In the genomic region with DNA sequence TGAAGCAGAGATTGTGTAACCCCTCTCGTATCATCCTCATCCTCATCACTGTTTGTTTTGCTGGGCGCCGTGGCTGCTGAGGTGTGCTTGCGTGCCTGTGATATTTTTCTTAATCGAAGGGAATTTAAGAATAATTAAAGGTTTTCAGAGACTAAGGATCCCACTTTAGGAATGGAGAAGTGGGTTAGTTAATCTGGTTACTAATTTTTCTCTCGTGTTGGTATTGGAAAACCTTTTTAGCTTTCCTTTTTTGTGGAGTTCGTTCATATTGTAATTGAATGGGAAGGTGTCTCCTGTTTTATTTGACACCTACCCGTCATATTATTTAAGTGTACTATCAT, we compare ENCODE assay signal across 8 cellular contexts. TPM values are rescaled to one million over a fixed set of nuclear protein-coding genes. Genes with fewer than 3 reads are reported as not detected.
DNase-seq lines count a peak whose midpoint lies in the region; ATAC-seq and TF ChIP-seq lines count a peak whose summit lies in the region.

No MANE protein-coding gene starts in this region.

- H3K79me2 ChIP-seq in Loucy (ENCODE audit: insufficient read depth, low read length), result peaks cover 44% of the 10 kb centered on the region

- DNase-seq in COLO829 (ENCODE audit: low spot score) (peak; percentile 27), choroid plexus epithelial cell (ENCODE audit: low read depth) (no peak), naive B cell (no peak), kidney glomerular epithelial cell (lab: John Stamatoyannopoulos, UW) (no peak), OCI-M2 (lab: John Stamatoyannopoulos, UW; ENCODE audit: unreplicated experiment) (no peak), Kasumi-1 (lab: John Stamatoyannopoulos, UW) (no peak)

- peak overlapping the region; percentile 97 for H3K4me2 ChIP-seq in Loucy (ENCODE audit: low read depth, low read length, poor library complexity, severe bottlenecking)

- peak overlapping the region; percentile 89 for H3K4me3 ChIP-seq in Loucy (ENCODE audit: low read length, poor library complexity, severe bottlenecking)
- H3K4me3 ChIP-seq in choroid plexus epithelial cell (ENCODE audit: low read depth, low read length), result peak overlapping the region; percentile 78

- H3K9me3 ChIP-seq in Loucy (ENCODE audit: insufficient read depth, low read depth, low read length), result no peaks in the 10 kb centered on the region

- peaks cover 2% of the 10 kb centered on the region; the same call in 1 of the 2 replicates for H3K36me3 ChIP-seq in Loucy (ENCODE audit: insufficient read depth, low read length)

- no peaks in the 10 kb centered on the region for H3F3A ChIP-seq in Loucy (ENCODE audit: low read depth)

- no peaks in the 10 kb centered on the region for H3K9me2 ChIP-seq in Loucy (replicated peaks; ENCODE audit: low read depth, low read length)

- H3K9ac ChIP-seq in Loucy (ENCODE audit: low read depth, low read length, poor library complexity, severe bottlenecking), result peak overlapping the region; percentile 63

- H3K36me3 Mint-ChIP-seq in naive B cell, result peaks cover under 1 to 9% of the 10 kb centered on the region in 2 donors

- H3K9me3 Mint-ChIP-seq in naive B cell, result no peaks in the 10 kb centered on the region

- no peaks in the 10 kb centered on the region for H3K27me3 ChIP-seq in Loucy (ENCODE audit: insufficient read depth, low read length, poor library complexity, severe bottlenecking)

- peaks cover 19 to 27% (median 23%) of the 10 kb centered on the region in 3 donors for H3K4me1 Mint-ChIP-seq in naive B cell

- peak overlapping the region; percentile 54 to 94 (median 84) for H3K27ac Mint-ChIP-seq in naive B cell

- H3K4me1 ChIP-seq in Loucy (ENCODE audit: insufficient read depth, low read length, poor library complexity, severe bottlenecking), result peaks cover 37% of the 10 kb centered on the region

- no peak overlapping the region for H2AFZ ChIP-seq in Loucy (ENCODE audit: low read length)

- peaks cover 34% of the 10 kb centered on the region for H4K20me1 ChIP-seq in Loucy (ENCODE audit: insufficient read depth, low read length, poor library complexity, severe bottlenecking)

- ATAC-seq in naive B cell (ENCODE audit: low read depth in 2 of 2) (no peak), HG02623 (IDR thresholded peaks at IDR 0.05; ENCODE audit: unreplicated experiment) (no peak)

- no peak for TF ChIP-seq CTCF in Loucy (conservative IDR thresholded peaks at IDR 0.05; ENCODE audit: low read length)
- no peak for TF ChIP-seq CTCF in choroid plexus epithelial cell (conservative IDR thresholded peaks at IDR 0.05; ENCODE audit: low read depth, low read length)

- H3K4me3 Mint-ChIP-seq in naive B cell, result peak overlapping the region; percentile 88 to 100 (median 94)

- H3K27me3 Mint-ChIP-seq in naive B cell, result peaks cover 0 to 1% (median 0%) of the 10 kb centered on the region in 3 donors

RNA-seq across cellular contexts. Expression of a gene that starts 1.3 kb away (rescaled TPM):
- polyA plus RNA-seq in naive B cell (ENCODE audit: low read depth in 6 of 6), result 1 to 10 TPM in 5 of 6 donors, not detected in 1; 2.4 to 5.4 (median 3.0) TPM
